ENCODE assay signal across 2 cellular contexts in genomic region chr14:74953686-74954085, GRCh38.
TF ChIP-seq lines count a peak whose summit lies in the region.

No MANE protein-coding gene starts in this region.

TF ChIP-seq in SK-N-SH, 30 proteins besides CTCF, POLR2A, EP300 and RAD21 (continued from another document):
- TF ChIP-seq USF2 (IDR thresholded peaks at IDR 0.05; ENCODE audit: borderline replicate concordance, low read depth, low read length) (no peak), USF1 (IDR thresholded peaks at IDR 0.05; ENCODE audit: borderline replicate concordance, low read depth) (no peak), FOXJ3 (CRISPR knock-in tag; IDR thresholded peaks at IDR 0.05) (no peak), REST (IDR thresholded peaks at IDR 0.05; ENCODE audit: low read depth, low read length) (no peak)

TF ChIP-seq in SK-N-SH treated with all-trans-retinoic acid at 6 μM for 48 hours, 23 proteins besides CTCF, POLR2A, EP300 and RAD21 (continued from another document):
- no peak for TF ChIP-seq TSHZ2 (CRISPR knock-in tag; IDR thresholded peaks at IDR 0.05)
- TF ChIP-seq RARB (CRISPR knock-in tag; IDR thresholded peaks at IDR 0.05) = no peak
- TF ChIP-seq POU6F1 (CRISPR knock-in tag; IDR thresholded peaks at IDR 0.05; ENCODE audit: borderline replicate concordance, low read depth) = no peak
- no peak for TF ChIP-seq GLIS3 (CRISPR knock-in tag; IDR thresholded peaks at IDR 0.05)
- no peak for TF ChIP-seq ZNF565 (CRISPR knock-in tag; conservative IDR thresholded peaks at IDR 0.05; ENCODE audit: low read depth)
- no peak for TF ChIP-seq ARNTL (CRISPR knock-in tag; IDR thresholded peaks at IDR 0.05; ENCODE audit: borderline replicate concordance, low read depth)
- no peak for TF ChIP-seq ESRRG (CRISPR knock-in tag; IDR thresholded peaks at IDR 0.05)
- TF ChIP-seq ZNF70 (CRISPR knock-in tag; IDR thresholded peaks at IDR 0.05) = no peak
- no peak for TF ChIP-seq ZNF8 (CRISPR knock-in tag; IDR thresholded peaks at IDR 0.05)
- no peak for TF ChIP-seq PATZ1 (CRISPR knock-in tag; IDR thresholded peaks at IDR 0.05; ENCODE audit: borderline replicate concordance)
- TF ChIP-seq PPARA (CRISPR knock-in tag; IDR thresholded peaks at IDR 0.05; ENCODE audit: borderline replicate concordance) = no peak
- TF ChIP-seq CREB5 (CRISPR knock-in tag; IDR thresholded peaks at IDR 0.05; ENCODE audit: low read depth) = no peak
TF ChIP-seq in SK-N-SH treated with all-trans-retinoic acid at 6 μM for 48 hours: peak in this region for 0.
